23 cellular contexts compared by ENCODE assay signal in the genomic region with DNA sequence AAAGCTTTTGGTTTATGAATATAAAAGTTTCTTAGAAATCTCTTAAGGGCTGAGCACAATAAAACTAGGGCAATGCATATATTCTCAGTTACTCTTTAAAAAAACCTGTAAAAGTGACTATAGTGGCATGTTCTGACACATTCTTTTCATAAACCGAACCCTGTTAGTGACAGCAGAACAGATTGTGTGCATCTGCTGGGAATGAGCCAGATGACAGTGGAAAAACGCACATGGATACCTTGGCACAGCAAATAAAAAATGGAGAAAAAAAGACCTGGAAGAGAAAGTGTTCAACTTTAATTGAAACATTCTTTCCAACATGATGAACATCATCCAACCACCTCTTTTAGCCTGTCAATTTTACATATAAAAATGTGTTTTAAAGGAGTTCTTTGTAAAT.
"Had no signal": no experiment of that assay in that cellular context is flagged by ENCODE, and none has a peak within 500 bp of the region (broad histone marks: within the 10 kb centered on the region; RNA-seq: fewer than 3 reads in every experiment).

No MANE protein-coding gene starts in this region.

- H3K4me2 ChIP-seq: hepatocyte, neural progenitor cell had no signal

- H3K9me3 ChIP-seq: mucosa of descending colon, prostate gland, stomach, testis had no signal

- H2AFZ ChIP-seq: hepatocyte, neural progenitor cell had no signal

- DNase-seq: activated CD4-positive, CD25-positive, alpha-beta regulatory T cell treated with anti-CD3 and anti-CD28 coated beads, Interleukin-2, amount 50 U/mL, for 72 hours; activated CD8-positive, alpha-beta memory T cell treated with anti-CD3 and anti-CD28 coated beads for 24 hours; activated CD8-positive, alpha-beta memory T cell treated with anti-CD3 and anti-CD28 coated beads, Interleukin-2, amount 50 U/mL, for 48 hours; activated effector memory CD4-positive, alpha-beta T cell treated with anti-CD3 and anti-CD28 coated beads, Interleukin-2, amount 50 U/mL, for 16 hours; activated naive CD4-positive, alpha-beta T cell treated with anti-CD3 and anti-CD28 coated beads, Interleukin-2, amount 50 U/mL, for 16 hours; activated T-cell treated with anti-CD3 and anti-CD28 coated beads, Interleukin-2, amount 50 U/mL, for 72 hours; aorta; effector memory CD8-positive, alpha-beta T cell; mesenchymal stem cell; mucosa of descending colon; naive B cell; right cardiac atrium; stimulated activated CD4-positive, alpha-beta T cell treated with anti-CD3 and anti-CD28 coated beads, Interleukin-2, amount 100 ng/mL, for 48 hours; stomach; T-helper 9 cell; testis had no signal

- ATAC-seq: activated T-cell treated with anti-CD3 and anti-CD28 coated beads, Interleukin-2, amount 50 U/mL, for 72 hours; effector memory CD8-positive, alpha-beta T cell; mucosa of descending colon; right cardiac atrium had no signal

- H3K27me3 Mint-ChIP-seq: central memory CD8-positive, alpha-beta T cell; dendritic cell treated with granulocyte-macrophage colony-stimulating factor and Interleukin-4, amounts not matched to agents 40 ng/mL and 50 ng/mL, for 4 days; effector memory CD8-positive, alpha-beta T cell; naive B cell had no signal

- H3K4me3 Mint-ChIP-seq: activated T-cell treated with anti-CD3 and anti-CD28 coated beads, Interleukin-2, amount 50 U/mL, for 72 hours; central memory CD8-positive, alpha-beta T cell; dendritic cell treated with granulocyte-macrophage colony-stimulating factor and Interleukin-4, amounts not matched to agents 40 ng/mL and 50 ng/mL, for 4 days; effector memory CD8-positive, alpha-beta T cell; neural progenitor cell; type B pancreatic cell had no signal

- H3K27ac Mint-ChIP-seq: activated T-cell treated with anti-CD3 and anti-CD28 coated beads, Interleukin-2, amount 50 U/mL, for 72 hours; dendritic cell treated with granulocyte-macrophage colony-stimulating factor and Interleukin-4, amounts not matched to agents 40 ng/mL and 50 ng/mL, for 4 days; effector memory CD8-positive, alpha-beta T cell; neural progenitor cell; type B pancreatic cell had no signal

- H3K79me2 ChIP-seq: hepatocyte had no signal

- H3K4me1 Mint-ChIP-seq: central memory CD8-positive, alpha-beta T cell had no signal

- H3K9me3 Mint-ChIP-seq: activated T-cell treated with anti-CD3 and anti-CD28 coated beads, Interleukin-2, amount 50 U/mL, for 72 hours; central memory CD8-positive, alpha-beta T cell; dendritic cell treated with granulocyte-macrophage colony-stimulating factor and Interleukin-4, amounts not matched to agents 40 ng/mL and 50 ng/mL, for 4 days; naive B cell; neural progenitor cell had no signal

- H3K36me3 Mint-ChIP-seq: neural progenitor cell, type B pancreatic cell had no signal

- H3K4me3 ChIP-seq: hepatocyte, mucosa of descending colon, neural progenitor cell, prostate gland, skin epidermis, stomach, testis had no signal

- H3K9ac ChIP-seq: neural progenitor cell had no signal

- H3K27me3 ChIP-seq: hepatocyte, neural progenitor cell, stomach, testis had no signal

- H3K36me3 ChIP-seq: neural progenitor cell, prostate gland, stomach had no signal

- H3K4me1 ChIP-seq: neural progenitor cell, prostate gland had no signal

- H3K27ac ChIP-seq: hepatocyte, neural progenitor cell, prostate gland, skin epidermis, stomach, testis had no signal
